In the genomic region with DNA sequence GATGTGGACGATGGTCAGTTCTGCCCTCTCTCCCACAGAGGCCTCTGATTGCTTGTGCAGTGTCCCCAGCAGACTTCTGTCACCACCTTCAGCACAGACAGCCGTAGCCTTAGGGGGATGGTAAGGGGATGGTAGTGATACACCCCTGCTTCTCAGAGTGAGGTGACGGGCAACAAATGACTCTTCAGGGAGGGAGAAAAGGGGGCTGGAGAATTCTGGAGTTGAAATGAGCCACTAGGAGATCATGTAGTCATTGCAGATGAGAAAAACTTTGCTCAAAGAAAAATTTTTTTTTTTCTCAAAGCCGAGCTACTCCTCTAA, we compare ENCODE assay signal across 13 cellular contexts. TPM values are rescaled to one million over a fixed set of nuclear protein-coding genes. Genes with fewer than 3 reads are reported as not detected.
DNase-seq lines count a peak whose midpoint lies in the region; ATAC-seq, FAIRE-seq and TF ChIP-seq lines count a peak whose summit lies in the region.
"Had no signal": no experiment of that assay in that cellular context is flagged by ENCODE, and none has a peak within 500 bp of the region (broad histone marks: within the 10 kb centered on the region; RNA-seq: fewer than 3 reads in every experiment).

No MANE protein-coding gene starts in this region.

- H3K9me3 Mint-ChIP-seq in activated naive CD4-positive, alpha-beta T cell treated with anti-CD3 and anti-CD28 coated beads for 36 hours: no peaks in the 10 kb centered on the region
- H3K9me3 Mint-ChIP-seq in CD4-positive, alpha-beta T cell: no peaks in the 10 kb centered on the region

- no peak for FAIRE-seq in HepG2 (lab: Jason Lieb, UNC)

- H3K4me1 ChIP-seq in HepG2 (ENCODE audit: insufficient read depth, low read length) (peaks cover 26% of the 10 kb centered on the region), tibial artery (peaks cover 0 to 38% (median 22%) of the 10 kb centered on the region in 4 donors), psoas muscle (no peaks in the 10 kb centered on the region), testis (no peaks in the 10 kb centered on the region)

- BruUV-seq in HepG2 (replicated peaks; lab: Mats Ljungman, UMichigan): no TSS peak

- peak; percentile 46; the same call in 1 of the 3 replicates for ATAC-seq in HepG2
- no peak for ATAC-seq in psoas muscle
- ATAC-seq in CD4-positive, alpha-beta T cell (ENCODE audit: poor library complexity): no peak

- POLR2A ChIA-PET in HepG2 (lab: Yijun Ruan, JAX): no interaction called here
- POLR2A ChIA-PET in CD4-positive, alpha-beta T cell (lab: Charles Lee): no interaction called here

- CTCF ChIA-PET in activated naive CD4-positive, alpha-beta T cell treated with anti-CD3 and anti-CD28 coated beads for 36 hours (lab: Charles Lee): interaction anchor here (0.8 to 2.0 kb wide), 2 partner anchors 12 to 292 kb away, joined by 3 to 8 read pairs; no protein-coding TSS in a partner anchor
- CTCF ChIA-PET in HepG2 (lab: Yijun Ruan, JAX; ENCODE audit: low intra/inter-chr PET ratio, low total read pairs): no interaction called here
- CTCF ChIA-PET in CD4-positive, alpha-beta T cell (lab: Charles Lee): no interaction called here

- intact Hi-C loops in activated naive CD4-positive, alpha-beta T cell treated with anti-CD3 and anti-CD28 coated beads for 36 hours (cut with micrococcal nuclease): no loop called here
- intact Hi-C loops in HepG2 (cut with micrococcal nuclease; ENCODE audit: unreplicated experiment) (no loop called here), tibial artery (cut with DNase I; ENCODE audit: low total_unique reads) (no loop called here), psoas muscle (cut with DNase I) (no loop called here), testis (cut with DNase I; ENCODE audit: low total_unique reads) (no loop called here)
- intact Hi-C loops in CD4-positive, alpha-beta T cell (cut with DNase I, micrococcal nuclease): no loop called here

- H3K27me3 ChIP-seq in WERI-Rb-1 (ENCODE audit: insufficient read depth, low read depth, severe bottlenecking): no peaks in the 10 kb centered on the region
- H3K27me3 ChIP-seq in HepG2 (ENCODE audit: control insufficient read depth in 1 of 2, insufficient read depth in 2 of 2, low read length in 2 of 2): peaks cover 0 to 39% of the 10 kb centered on the region in 2 experiments
- no peaks in the 10 kb centered on the region for H3K27me3 ChIP-seq in tibial artery
- peaks cover 0 to 2% (median 0%) of the 10 kb centered on the region in 3 donors for H3K27me3 ChIP-seq in psoas muscle (ENCODE audit: insufficient read depth in 3 of 3, low read length in 2 of 3)
- no peaks in the 10 kb centered on the region for H3K27me3 ChIP-seq in testis
- no peaks in the 10 kb centered on the region for H3K27me3 ChIP-seq in CD4-positive, alpha-beta T cell (ENCODE audit: control insufficient read depth, insufficient read depth, low read length)

- WGBS in HepG2 (ENCODE audit: low lambda C conversion rate): 54% methylated on average over 3 of the region's 4 CpGs
- 61 to 80% (median 73%) methylated on average over 4 of the region's 4 CpGs for WGBS in psoas muscle, 3 donors
- 88% methylated on average over 4 of the region's 4 CpGs for WGBS in testis, 2 donors

- no peaks in the 10 kb centered on the region for H3K79me2 ChIP-seq in HepG2 (ENCODE audit: insufficient read depth, low read length)

- H3K4me3 Mint-ChIP-seq in activated naive CD4-positive, alpha-beta T cell treated with anti-CD3 and anti-CD28 coated beads for 36 hours: no peak overlapping the region
- H3K4me3 Mint-ChIP-seq in CD4-positive, alpha-beta T cell: no peak overlapping the region

- no peak overlapping the region for H2AFZ ChIP-seq in HepG2 (ENCODE audit: low read length)

- TF ChIP-seq POLR2A in HepG2 (IDR thresholded peaks at IDR 0.05; ENCODE audit: insufficient read depth in 1 of 2, low read depth in 2 of 2, low read length in 2 of 2) (no peak), testis (IDR thresholded peaks at IDR 0.05) (no peak)

- H3K9ac ChIP-seq in HepG2 (ENCODE audit: insufficient read depth, low read depth, low read length): no peak overlapping the region

- H3K36me3 ChIP-seq in WERI-Rb-1 (no peaks in the 10 kb centered on the region), HepG2 (replicated peaks in 1 of 2; ENCODE audit: control insufficient read depth in 1 of 2, insufficient read depth in 2 of 2, low read length in 2 of 2) (no peaks in the 10 kb centered on the region), tibial artery (no peaks in the 10 kb centered on the region), psoas muscle (ENCODE audit: insufficient read depth in 1 of 2, low read depth in 1 of 2) (no peaks in the 10 kb centered on the region), testis (ENCODE audit: low read depth, missing control alignments) (no peaks in the 10 kb centered on the region)

- no peaks in the 10 kb centered on the region for H3K9me3 ChIP-seq in WERI-Rb-1 (ENCODE audit: severe bottlenecking)
- H3K9me3 ChIP-seq in HepG2 (ENCODE audit: low read length): no peaks in the 10 kb centered on the region
- H3K9me3 ChIP-seq in tibial artery: no peaks in the 10 kb centered on the region
- no peaks in the 10 kb centered on the region for H3K9me3 ChIP-seq in psoas muscle
- H3K9me3 ChIP-seq in testis: no peaks in the 10 kb centered on the region
- H3K9me3 ChIP-seq in CD4-positive, alpha-beta T cell (ENCODE audit: control insufficient read depth, low read length): no peaks in the 10 kb centered on the region

- no peak overlapping the region for H3K4me2 ChIP-seq in HepG2 (ENCODE audit: low read depth, low read length)

- H3K27ac Mint-ChIP-seq in activated naive CD4-positive, alpha-beta T cell treated with anti-CD3 and anti-CD28 coated beads for 36 hours: peak overlapping the region; percentile 84
- no peak overlapping the region for H3K27ac Mint-ChIP-seq in CD4-positive, alpha-beta T cell

- H3K4me3 ChIP-seq in WERI-Rb-1 (ENCODE audit: low read depth, low read length) (no peak overlapping the region), HepG2 (replicated peaks in 1 of 3; ENCODE audit: insufficient read depth in 1 of 3, low read depth in 2 of 3, low read length in 3 of 3) (no peak overlapping the region), tibial artery (no peak overlapping the region), psoas muscle (no peak overlapping the region), testis (no peak overlapping the region)

- no peaks in the 10 kb centered on the region for H3K36me3 Mint-ChIP-seq in activated naive CD4-positive, alpha-beta T cell treated with anti-CD3 and anti-CD28 coated beads for 36 hours (ENCODE audit: low read depth)
- no peaks in the 10 kb centered on the region for H3K36me3 Mint-ChIP-seq in CD4-positive, alpha-beta T cell (ENCODE audit: low read depth)

- TF ChIP-seq EP300 in HepG2 (IDR thresholded peaks at IDR 0.05; ENCODE audit: low read depth in 2 of 2, low read length in 2 of 2): no peak
- no peak for TF ChIP-seq EP300 in HepG2 (CRISPR knock-in tag; IDR thresholded peaks at IDR 0.05; ENCODE audit: borderline replicate concordance)

- H3K27ac ChIP-seq in WERI-Rb-1: no peak overlapping the region
- no peak overlapping the region for H3K27ac ChIP-seq in HepG2 (ENCODE audit: extremely low read length, insufficient read depth, low read length)
- peak overlapping the region; percentile 59 to 82 for H3K27ac ChIP-seq in tibial artery
- no peak overlapping the region for H3K27ac ChIP-seq in psoas muscle
- H3K27ac ChIP-seq in testis: no peak overlapping the region
- no peak overlapping the region for H3K27ac ChIP-seq in CD4-positive, alpha-beta T cell (ENCODE audit: low read depth, low read length)

- peaks cover 21% of the 10 kb centered on the region for H3K4me1 Mint-ChIP-seq in activated naive CD4-positive, alpha-beta T cell treated with anti-CD3 and anti-CD28 coated beads for 36 hours (ENCODE audit: low read depth)
- H3K4me1 Mint-ChIP-seq in CD4-positive, alpha-beta T cell (ENCODE audit: low read depth): peaks cover 6% of the 10 kb centered on the region

- no peak for DNase-seq in activated naive CD4-positive, alpha-beta T cell treated with anti-CD3 and anti-CD28 coated beads for 36 hours
- no peak for DNase-seq in activated naive CD4-positive, alpha-beta T cell (lab: John Stamatoyannopoulos, UW)
- DNase-seq in WERI-Rb-1: peak; percentile 23
- DNase-seq in HepG2 (ENCODE audit: low spot score): no peak
- no peak for DNase-seq in tibial artery
- no peak for DNase-seq in psoas muscle
- DNase-seq in testis: no peak
- no peak for DNase-seq in CD4-positive, alpha-beta T cell
- DNase-seq: central memory CD4-positive, alpha-beta T cell; NCI-H1105 treated with DMSO at 0.1 percent for 48 hours; stimulated activated CD4-positive, alpha-beta T cell treated with anti-CD3 and anti-CD28 coated beads, Interleukin-4, amount 100 ng/mL, for 4 hours had no signal

- no peak for TF ChIP-seq CTCF in WERI-Rb-1 (IDR thresholded peaks at IDR 0.05; ENCODE audit: low read depth, low read length)
- TF ChIP-seq CTCF in HepG2 (CRISPR knock-in tag; IDR thresholded peaks at IDR 0.05): no peak
- no peak for TF ChIP-seq CTCF in tibial artery (IDR thresholded peaks at IDR 0.05)
- TF ChIP-seq CTCF in psoas muscle (IDR thresholded peaks at IDR 0.05): no peak
- no peak for TF ChIP-seq CTCF in testis (IDR thresholded peaks at IDR 0.05)
- TF ChIP-seq CTCF in CD4-positive, alpha-beta T cell (IDR thresholded peaks at IDR 0.05): no peak

- in situ Hi-C loops in HepG2 (cut with HindIII; ENCODE audit: extremely low pct_ligation_motif_present, low pct_unique_long_range_greater_than_20kb): no loop called here

- no peaks in the 10 kb centered on the region for H3K27me3 Mint-ChIP-seq in activated naive CD4-positive, alpha-beta T cell treated with anti-CD3 and anti-CD28 coated beads for 36 hours (ENCODE audit: low read depth)
- H3K27me3 Mint-ChIP-seq in CD4-positive, alpha-beta T cell: no peaks in the 10 kb centered on the region

- H4K20me1 ChIP-seq in HepG2 (ENCODE audit: insufficient read depth, low read length): no peaks in the 10 kb centered on the region

- TF ChIP-seq RAD21 in HepG2 (CRISPR knock-in tag; IDR thresholded peaks at IDR 0.05): no peak

RNA-seq across cellular contexts. Expression of a gene that starts 29.6 kb away (rescaled TPM):
- total RNA-seq in activated naive CD4-positive, alpha-beta T cell treated with anti-CD3 and anti-CD28 coated beads for 36 hours: under 1 TPM in 1 of 2 experiments, not detected in 1; 0.12 TPM
- total RNA-seq in HepG2 (2016; rRNA removed; fragmentation: Illumina TruSeq; extraction: Trizol) (0.07 TPM in 1 of 2 replicates, not detected in the other), psoas muscle (10 to 100 TPM in 3 of 4 donors, 1 to 10 TPM in 1; 1.3 to 24.1 (median 19.5) TPM), testis (1 to 10 TPM; 1.3 to 3.3 TPM)
- 0.26 TPM in 1 of 2 replicates, not detected in the other for total RNA-seq in HepG2 (2016; cell fraction: cytosol; rRNA removed; fragmentation: Illumina TruSeq; extraction: Trizol; ENCODE audit: low read depth)
- total RNA-seq in HepG2 (2016; cell fraction: insoluble cytoplasmic fraction; rRNA removed; fragmentation: Illumina TruSeq; extraction: Trizol): not detected in 2 replicates
- total RNA-seq in HepG2 (2016; cell fraction: membrane; rRNA removed; fragmentation: Illumina TruSeq; extraction: Trizol): 0.09 and 0.17 TPM in 2 replicates
- not detected in 2 replicates for total RNA-seq in HepG2 (2016; cell fraction: nucleus; rRNA removed; fragmentation: Illumina TruSeq; extraction: Trizol)
- polyA plus RNA-seq in HepG2 (2011; rRNA removed) (0.05 TPM in 1 of 2 replicates, not detected in the other), psoas muscle (10 to 100 TPM; 15.7 to 19.8 (median 17.5) TPM), testis (ENCODE audit: insufficient read depth, low read depth, low replicate concordance) (0.95 TPM)
- 0.08 TPM in 1 of 2 replicates, not detected in the other for polyA plus RNA-seq in HepG2 (2011; cell fraction: cytosol; rRNA removed)
- polyA plus RNA-seq in HepG2 (2011; cell fraction: nucleus; rRNA removed): not detected in 2 replicates
- 0.19 TPM in 1 of 2 replicates, not detected in the other for polyA plus RNA-seq in HepG2 (2012)
- 0.08 and 0.23 TPM in 2 replicates for polyA plus RNA-seq in HepG2 (2016; cell fraction: cytosol; fragmentation: Illumina TruSeq; extraction: Trizol; ENCODE audit: low read depth)
- not detected in 2 replicates for polyA plus RNA-seq in HepG2 (2016; cell fraction: insoluble cytoplasmic fraction; fragmentation: Illumina TruSeq; extraction: Trizol; ENCODE audit: low read depth)
- polyA plus RNA-seq in HepG2 (2016; cell fraction: membrane; fragmentation: Illumina TruSeq; extraction: Trizol; ENCODE audit: low read depth): 0.15 and 0.19 TPM in 2 replicates
- 0.29 TPM in 1 of 2 replicates, not detected in the other for polyA plus RNA-seq in HepG2 (2016; cell fraction: nucleus; fragmentation: Illumina TruSeq; extraction: Trizol; ENCODE audit: insufficient read depth, low read depth)
- polyA minus RNA-seq in HepG2 (2011; rRNA and poly(A)+ RNA removed; ENCODE audit: low replicate concordance): 8.5 TPM in 1 of 2 replicates, not detected in the other
- not detected in 2 replicates for polyA minus RNA-seq in HepG2 (2011; cell fraction: cytosol; rRNA and poly(A)+ RNA removed)
- not detected in 2 replicates for polyA minus RNA-seq in HepG2 (2011; cell fraction: nucleus; rRNA and poly(A)+ RNA removed)
- total RNA-seq in CD4-positive, alpha-beta T cell: not detected
- total RNA-seq: glomerular endothelial cell, OCI-LY7 had no signal

Comparison
In these comparisons a context has a peak if more than half of its experiments do, and no peak if none do; other contexts are left out.
1. H3K27ac ChIP-seq: peak in tibial artery (2 of 2); none in WERI-Rb-1 (single experiment), HepG2 (single experiment), psoas muscle (single experiment), testis (0 of 2) and CD4-positive, alpha-beta T cell (single experiment).